ENCODE assay signal across 16 cellular contexts in genomic region chr20:21272279-21272678, GRCh38. TPM values are rescaled to one million over a fixed set of nuclear protein-coding genes. Genes with fewer than 3 reads are reported as not detected.
DNase-seq lines count a peak whose midpoint lies in the region; ATAC-seq and TF ChIP-seq lines count a peak whose summit lies in the region.
"Had no signal": no experiment of that assay in that cellular context is flagged by ENCODE, and none has a peak within 500 bp of the region (broad histone marks: within the 10 kb centered on the region; RNA-seq: fewer than 3 reads in every experiment).

No MANE protein-coding gene starts in this region.

- no peaks in the 10 kb centered on the region for H3K36me3 ChIP-seq in mammary epithelial cell (ENCODE audit: insufficient read depth, low read length)
- H3K36me3 ChIP-seq: brain microvascular endothelial cell, HAP-1 had no signal

- no peak overlapping the region for H3K9ac ChIP-seq in mammary epithelial cell (ENCODE audit: insufficient read depth, low read length)

- no peaks in the 10 kb centered on the region for H3K27me3 ChIP-seq in mammary epithelial cell (ENCODE audit: insufficient read depth, low read length)
- H3K27me3 ChIP-seq: brain microvascular endothelial cell had no signal

- no peaks in the 10 kb centered on the region for H3K27me3 Mint-ChIP-seq in MCF 10A (ENCODE audit: insufficient read depth, unreplicated experiment)

- no peak overlapping the region for H3K4me3 ChIP-seq in mammary epithelial cell (replicated peaks in 1 of 3; ENCODE audit: insufficient read depth in 1 of 3, low read depth in 2 of 3, low read length in 3 of 3)
- H3K4me3 ChIP-seq: HAP-1 had no signal

- no peak overlapping the region for H3K4me3 Mint-ChIP-seq in MCF 10A (ENCODE audit: unreplicated experiment)
- no peak overlapping the region for H3K4me3 Mint-ChIP-seq in stimulated activated effector memory CD8-positive, alpha-beta T cell treated with anti-CD3 and anti-CD28 coated beads, Interleukin-12 subunit alpha, Interleukin-12 subunit beta, amount 100 ng/mL, for 72 hours

- TF ChIP-seq CTCF in MCF 10A (IDR thresholded peaks at IDR 0.05; ENCODE audit: unreplicated experiment) = no peak
- TF ChIP-seq CTCF in mammary epithelial cell (conservative IDR thresholded peaks at IDR 0.05 in 1 of 2, IDR thresholded peaks at IDR 0.05 in 1 of 2; ENCODE audit: extremely low read depth in 1 of 2, insufficient read depth in 1 of 2, low read depth in 1 of 2, low read length in 2 of 2) = no peak

- no peaks in the 10 kb centered on the region for H3K4me1 ChIP-seq in mammary epithelial cell (ENCODE audit: insufficient read depth, low read length)
- H3K4me1 ChIP-seq: HAP-1 had no signal

- dilution Hi-C loops in mammary epithelial cell (cut with HindIII; ENCODE audit: low sequenced_read_pairs) = no loop called here

- H3K4me1 Mint-ChIP-seq in MCF 10A (ENCODE audit: insufficient read depth, unreplicated experiment) = no peaks in the 10 kb centered on the region
- no peaks in the 10 kb centered on the region for H3K4me1 Mint-ChIP-seq in stimulated activated effector memory CD8-positive, alpha-beta T cell treated with anti-CD3 and anti-CD28 coated beads, Interleukin-12 subunit alpha, Interleukin-12 subunit beta, amount 100 ng/mL, for 72 hours

- no peaks in the 10 kb centered on the region for H4K20me1 ChIP-seq in mammary epithelial cell (ENCODE audit: insufficient read depth, low read length)

- peaks cover 6% of the 10 kb centered on the region for H3K9me3 Mint-ChIP-seq in MCF 10A (ENCODE audit: unreplicated experiment)
- no peaks in the 10 kb centered on the region for H3K9me3 Mint-ChIP-seq in stimulated activated effector memory CD8-positive, alpha-beta T cell treated with anti-CD3 and anti-CD28 coated beads, Interleukin-12 subunit alpha, Interleukin-12 subunit beta, amount 100 ng/mL, for 72 hours

- BruUV-seq in MCF 10A (replicated peaks; lab: Mats Ljungman, UMichigan) (no TSS peak), mammary epithelial cell (replicated peaks; lab: Mats Ljungman, UMichigan) (no TSS peak)

- no peak overlapping the region for H2AFZ ChIP-seq in mammary epithelial cell (ENCODE audit: low read depth, low read length)

- in situ Hi-C loops in mammary epithelial cell (cut with MboI; ENCODE audit: low sequenced_read_pairs in 2 of 2) = no loop called here

- no peaks in the 10 kb centered on the region for H3K79me2 ChIP-seq in mammary epithelial cell (ENCODE audit: insufficient read depth, low read length)

- H3K4me2 ChIP-seq in mammary epithelial cell (ENCODE audit: insufficient read depth, low read depth, low read length) = no peak overlapping the region

- peak; percentile 6 for DNase-seq in MCF 10A (ENCODE audit: unreplicated experiment)
- no peak for DNase-seq in mammary epithelial cell
- DNase-seq in NCI-H226 = peak; percentile 60
- DNase-seq in DMS 273 (lab: John Stamatoyannopoulos, UW; ENCODE audit: unreplicated experiment) = no peak
- no peak for DNase-seq in stimulated activated effector memory CD8-positive, alpha-beta T cell treated with anti-CD3 and anti-CD28 coated beads, Interleukin-12 subunit alpha, Interleukin-12 subunit beta, amount 100 ng/mL, for 72 hours (ENCODE audit: low spot score in 2 of 2)
- no peak for DNase-seq in NCI-H524 (lab: John Stamatoyannopoulos, UW)
- DNase-seq: brain microvascular endothelial cell, NCI-H1092 treated with DMSO at 0.1 percent for 48 hours, NCI-H526 treated with DMSO at 0.1 percent for 48 hours, retina, SHP77 treated with DMSO at 0.1 percent for 48 hours, substantia nigra had no signal

- H3K27ac Mint-ChIP-seq in MCF 10A (ENCODE audit: low read depth, unreplicated experiment) = no peak overlapping the region
- no peak overlapping the region for H3K27ac Mint-ChIP-seq in stimulated activated effector memory CD8-positive, alpha-beta T cell treated with anti-CD3 and anti-CD28 coated beads, Interleukin-12 subunit alpha, Interleukin-12 subunit beta, amount 100 ng/mL, for 72 hours

- no peaks in the 10 kb centered on the region for H3K9me3 ChIP-seq in mammary epithelial cell (replicated peaks; ENCODE audit: insufficient read depth, low read length)
- H3K9me3 ChIP-seq: HAP-1 had no signal

- POLR2A ChIA-PET in MCF 10A (lab: Yijun Ruan, JAX) = no interaction called here

- H3K36me3 Mint-ChIP-seq in MCF 10A (ENCODE audit: insufficient read depth, unreplicated experiment) = no peaks in the 10 kb centered on the region
- H3K36me3 Mint-ChIP-seq in stimulated activated effector memory CD8-positive, alpha-beta T cell treated with anti-CD3 and anti-CD28 coated beads, Interleukin-12 subunit alpha, Interleukin-12 subunit beta, amount 100 ng/mL, for 72 hours = no peaks in the 10 kb centered on the region

- intact Hi-C loops in MCF 10A (cut with micrococcal nuclease) = no loop called here
- intact Hi-C loops in mammary epithelial cell (cut with micrococcal nuclease) = no loop called here

- ATAC-seq in HG02759 (IDR thresholded peaks at IDR 0.05; ENCODE audit: unreplicated experiment) = peak; percentile 51
- ATAC-seq in stimulated activated effector memory CD8-positive, alpha-beta T cell treated with anti-CD3 and anti-CD28 coated beads, Interleukin-12 subunit alpha, Interleukin-12 subunit beta, amount 100 ng/mL, for 72 hours = no peak
- no peak for ATAC-seq in HG03354 (IDR thresholded peaks at IDR 0.05; ENCODE audit: poor library complexity, severe bottlenecking, unreplicated experiment)

- H3K27ac ChIP-seq in mammary epithelial cell (ENCODE audit: insufficient read depth, low read depth, low read length) = no peak overlapping the region
- H3K27ac ChIP-seq: 22Rv1, brain microvascular endothelial cell had no signal

- CTCF ChIA-PET in MCF 10A (lab: Yijun Ruan, JAX) = interaction anchor here (0.6 kb wide), 1 partner anchor 36 kb away, joined by 3 read pairs; no protein-coding TSS in a partner anchor
- CTCF ChIA-PET in mammary epithelial cell (lab: Charles Lee; ENCODE audit: low non-redundant PET) = no interaction called here

RNA-seq across cellular contexts. Expression of gene XRN2, which starts 30.9 kb away (rescaled TPM):
- 60.8 and 67.8 TPM in 2 replicates for total RNA-seq in MCF 10A (2022)
- 10 to 100 TPM; 64.9 to 70.8 TPM for total RNA-seq in mammary epithelial cell
- 57.0 TPM for polyA plus RNA-seq in mammary epithelial cell
- polyA minus RNA-seq in mammary epithelial cell = 61.2 TPM

Comparison
In these comparisons a context has a peak if more than half of its experiments do, and no peak if none do; other contexts are left out.
1. DNase-seq: peak in MCF 10A (single experiment) and NCI-H226 (single experiment); none in mammary epithelial cell (single experiment), DMS 273 (single experiment), stimulated activated effector memory CD8-positive, alpha-beta T cell treated with anti-CD3 and anti-CD28 coated beads, Interleukin-12 subunit alpha, Interleukin-12 subunit beta, amount 100 ng/mL, for 72 hours (0 of 2) and NCI-H524 (0 of 2).